Comparison of ENCODE assay signal across 12 cellular contexts in the genomic region with DNA sequence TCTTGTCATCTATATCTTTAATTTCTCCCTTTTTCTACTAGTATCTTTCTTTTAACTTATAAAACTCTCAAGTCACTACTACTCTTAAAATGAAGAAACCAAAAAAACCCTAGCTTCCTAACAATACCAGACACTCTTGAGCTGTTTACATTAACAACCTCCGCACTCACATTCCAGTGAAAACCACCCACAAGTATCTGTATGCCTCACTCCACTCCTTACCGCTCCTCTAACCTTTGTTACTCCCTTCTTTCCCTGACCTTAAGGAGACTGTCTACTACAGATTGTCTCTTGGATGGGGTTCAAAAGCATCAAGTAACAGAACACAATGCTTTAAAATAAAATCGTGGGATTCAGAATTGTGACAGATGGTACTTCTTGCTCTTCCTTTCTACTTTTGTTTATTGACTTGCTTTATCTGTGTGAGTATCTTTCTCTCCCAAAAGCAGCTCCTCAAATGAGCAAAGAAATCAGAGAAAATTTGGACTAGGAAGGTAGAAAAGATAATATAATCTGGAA.
DNase-seq lines count a peak whose midpoint lies in the region; ATAC-seq and TF ChIP-seq lines count a peak whose summit lies in the region.
"Had no signal": no experiment of that assay in that cellular context is flagged by ENCODE, and none has a peak within 500 bp of the region (broad histone marks: within the 10 kb centered on the region; RNA-seq: fewer than 3 reads in every experiment).

No MANE protein-coding gene starts in this region.

- no peaks in the 10 kb centered on the region for H4K20me1 ChIP-seq in fibroblast of lung (ENCODE audit: control insufficient read depth, extremely low read depth, insufficient read depth, low read length)

- H3K4me2 ChIP-seq in fibroblast of lung (ENCODE audit: extremely low read depth, insufficient read depth, low read length), result peak overlapping the region; percentile 17

- no peaks in the 10 kb centered on the region for H3K36me3 ChIP-seq in NT2/D1 (ENCODE audit: insufficient read depth, insufficient read length, low read length)
- no peaks in the 10 kb centered on the region for H3K36me3 ChIP-seq in fibroblast of lung (ENCODE audit: control insufficient read depth, insufficient read depth, low read length)
- peaks cover 0 to 96% (median 30%) of the 10 kb centered on the region in 9 donors for H3K36me3 ChIP-seq in heart right ventricle

- intact Hi-C loops in heart right ventricle (cut with DNase I), result no loop called here

- H3K4me3 ChIP-seq in NT2/D1 (ENCODE audit: insufficient read length, low read depth) (no peak overlapping the region), fibroblast of lung (replicated peaks in 1 of 4; ENCODE audit: control extremely low read depth in 1 of 4, insufficient read depth in 1 of 4, low read depth in 3 of 4, low read length in 4 of 4) (no peak overlapping the region), heart right ventricle (no peak overlapping the region)

- ATAC-seq in heart right ventricle, result no peak
- no peak for ATAC-seq in HG03354 (IDR thresholded peaks at IDR 0.05; ENCODE audit: poor library complexity, severe bottlenecking, unreplicated experiment)
- ATAC-seq: stimulated activated naive CD8-positive, alpha-beta T cell treated with anti-CD3 and anti-CD28 coated beads, Interleukin-15, amount 100 ng/mL, for 72 hours had no signal

- 80 to 83% methylated on average over 3 of the region's 3 CpGs for WGBS in heart right ventricle, 2 donors

- H3K27me3 ChIP-seq in NT2/D1 (ENCODE audit: insufficient read depth, insufficient read length), result no peaks in the 10 kb centered on the region
- no peaks in the 10 kb centered on the region for H3K27me3 ChIP-seq in fibroblast of lung (ENCODE audit: control insufficient read depth, insufficient read depth, low read length)
- H3K27me3 ChIP-seq in heart right ventricle, result no peaks in the 10 kb centered on the region

- no peak overlapping the region for H3K9ac ChIP-seq in NT2/D1 (ENCODE audit: insufficient read length, low read depth)
- H3K9ac ChIP-seq in fibroblast of lung (ENCODE audit: insufficient read depth, low read length), result no peak overlapping the region

- no peaks in the 10 kb centered on the region for H3K9me3 ChIP-seq in NT2/D1 (ENCODE audit: insufficient read depth, low read length)
- no peaks in the 10 kb centered on the region for H3K9me3 ChIP-seq in fibroblast of lung (ENCODE audit: control insufficient read depth, insufficient read depth, low read depth, low read length)
- no peaks in the 10 kb centered on the region for H3K9me3 ChIP-seq in heart right ventricle

- peak; percentile 53 for DNase-seq in G401 (ENCODE audit: low spot score)
- peak; percentile 5 for DNase-seq in NT2/D1 (ENCODE audit: low read depth, low spot score)
- DNase-seq in fibroblast of lung (ENCODE audit: low read depth in 2 of 2), result peak; percentile 80 to 96
- peak; percentile 94 for DNase-seq in non-pigmented ciliary epithelial cell (ENCODE audit: low read depth)
- no peak for DNase-seq in heart right ventricle
- no peak for DNase-seq in NCI-H82 (lab: John Stamatoyannopoulos, UW)
- DNase-seq: activated T-cell treated with anti-CD3 and anti-CD28 coated beads for 4 hours; NCI-H1436 treated with DMSO at 0.1 percent for 48 hours; SHP77; stimulated activated naive CD8-positive, alpha-beta T cell treated with anti-CD3 and anti-CD28 coated beads, Interleukin-15, amount 100 ng/mL, for 72 hours had no signal

- H3K79me2 ChIP-seq in fibroblast of lung (ENCODE audit: control insufficient read depth, insufficient read depth, low read length), result no peaks in the 10 kb centered on the region

- H2AFZ ChIP-seq in fibroblast of lung (ENCODE audit: low read length), result no peak overlapping the region

- H3K4me1 ChIP-seq in NT2/D1 (ENCODE audit: insufficient read depth, insufficient read length), result no peaks in the 10 kb centered on the region
- H3K4me1 ChIP-seq in fibroblast of lung (ENCODE audit: control insufficient read depth, extremely low read depth, insufficient read depth, low read length), result no peaks in the 10 kb centered on the region
- peaks cover 0 to 8% (median 0%) of the 10 kb centered on the region in 9 donors for H3K4me1 ChIP-seq in heart right ventricle

- in situ Hi-C loops in G401 (cut with HindIII; ENCODE audit: low sequenced_read_pairs), result no loop called here

- TF ChIP-seq CTCF in fibroblast of lung (conservative IDR thresholded peaks at IDR 0.05 in 1 of 2, IDR thresholded peaks at IDR 0.05 in 1 of 2; ENCODE audit: low read depth in 1 of 2, low read length in 2 of 2), result no peak
- TF ChIP-seq CTCF in heart right ventricle (IDR thresholded peaks at IDR 0.05), result no peak

- H3K27ac ChIP-seq in fibroblast of lung (ENCODE audit: insufficient read depth, low read length) (no peak overlapping the region), heart right ventricle (no peak overlapping the region)
- H3K27ac ChIP-seq: VCaP had no signal

Comparison
In these comparisons a context has a peak if more than half of its experiments do, and no peak if none do; other contexts are left out.
1. DNase-seq: peak in G401 (single experiment), NT2/D1 (single experiment), fibroblast of lung (2 of 2) and non-pigmented ciliary epithelial cell (single experiment); none in heart right ventricle (0 of 2) and NCI-H82 (single experiment).